23 cellular contexts compared by ENCODE assay signal in the genomic region with DNA sequence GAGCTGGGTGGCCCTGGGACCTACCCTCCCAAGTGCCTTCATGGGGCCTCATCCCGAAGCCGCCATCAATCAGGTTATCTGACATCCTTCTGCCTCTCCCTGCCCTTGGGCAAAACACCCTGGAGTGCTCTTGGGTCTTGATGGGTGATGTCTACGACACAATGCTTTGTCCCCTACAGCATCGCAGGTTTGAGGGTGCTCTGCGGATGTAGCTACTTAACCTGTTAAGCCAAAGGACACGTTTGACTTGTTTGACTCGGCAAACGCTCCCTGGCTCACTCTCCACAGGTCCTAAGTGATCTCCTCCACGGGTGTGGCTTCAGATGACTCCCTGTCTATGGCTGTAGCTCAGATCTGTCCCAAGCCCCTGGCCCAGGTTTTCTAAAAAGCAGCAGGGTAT. TPM values are rescaled to one million over a fixed set of nuclear protein-coding genes. Genes with fewer than 3 reads are reported as not detected.
DNase-seq lines count a peak whose midpoint lies in the region; ATAC-seq and TF ChIP-seq lines count a peak whose summit lies in the region.
"Had no signal": no experiment of that assay in that cellular context is flagged by ENCODE, and none has a peak within 500 bp of the region (broad histone marks: within the 10 kb centered on the region; RNA-seq: fewer than 3 reads in every experiment).

No MANE protein-coding gene starts in this region.

- H2BK12ac ChIP-seq in neuronal stem cell (ENCODE audit: low read length): no peak overlapping the region

- H3K4me1 Mint-ChIP-seq in naive B cell (peaks cover 15 to 55% (median 40%) of the 10 kb centered on the region in 3 donors), Calu3 (ENCODE audit: low read depth, unreplicated experiment) (no peaks in the 10 kb centered on the region)
- H3K4me1 Mint-ChIP-seq: CD4-positive, alpha-beta memory T cell; GM23338 had no signal

- no peak overlapping the region for H2BK5ac ChIP-seq in neuronal stem cell (ENCODE audit: low read length)

- H3K9me3 Mint-ChIP-seq in naive B cell: no peaks in the 10 kb centered on the region
- no peaks in the 10 kb centered on the region for H3K9me3 Mint-ChIP-seq in Calu3 (ENCODE audit: low read depth, unreplicated experiment)

- H3K4ac ChIP-seq in neuronal stem cell (ENCODE audit: low read length): no peak overlapping the region

- no peak for ATAC-seq in naive B cell (ENCODE audit: low read depth in 2 of 2)
- no peak for ATAC-seq in HG02840 (IDR thresholded peaks at IDR 0.05; ENCODE audit: low FRiP score, unreplicated experiment)
- ATAC-seq: GM12878, GM23338, Panc1 had no signal

- no peak overlapping the region for H3K4me2 ChIP-seq in neuronal stem cell (ENCODE audit: insufficient read depth, low read length, poor library complexity, severe bottlenecking)
- H3K4me2 ChIP-seq: GM23338, SK-N-SH had no signal

- no peak overlapping the region for H2AK5ac ChIP-seq in neuronal stem cell (ENCODE audit: low read depth, low read length)

- WGBS in neuronal stem cell (ENCODE audit: extremely low coverage in 2 of 2, insufficient read length in 2 of 2, insufficient replicate concordance in 1 of 2), 2 donors: no CpG with 5 or more reads among the region's 9 CpGs

- H3K27ac Mint-ChIP-seq in naive B cell (peak overlapping the region in 4 of 6 donors; percentile 44 to 96 (median 68)), Calu3 (ENCODE audit: unreplicated experiment) (no peak overlapping the region)
- H3K27ac Mint-ChIP-seq: CD4-positive, alpha-beta memory T cell; GM23338 had no signal

- H3K79me1 ChIP-seq in neuronal stem cell (ENCODE audit: low read depth, low read length): peaks cover 2% of the 10 kb centered on the region

- CTCF ChIA-PET in Calu3 (lab: Charles Lee): interaction anchor here (0.7 kb wide), 1 partner anchor 519 kb away, joined by 4 read pairs; no protein-coding TSS in a partner anchor

- H3K4me3 Mint-ChIP-seq in naive B cell (no peak overlapping the region), Calu3 (ENCODE audit: low read depth, unreplicated experiment) (no peak overlapping the region)
- H3K4me3 Mint-ChIP-seq: CD4-positive, alpha-beta memory T cell; GM23338 had no signal

- H2BK15ac ChIP-seq in neuronal stem cell (ENCODE audit: low read length): no peak overlapping the region

- H3K9me3 ChIP-seq in cardiac muscle cell (ENCODE audit: low read depth) (no peaks in the 10 kb centered on the region), neuronal stem cell (replicated peaks in 1 of 2; ENCODE audit: control insufficient read depth in 2 of 2, insufficient read depth in 1 of 2, low read depth in 1 of 2, low read length in 2 of 2) (peaks cover 6 to 13% of the 10 kb centered on the region in 2 donors)
- H3K9me3 ChIP-seq: SK-N-SH had no signal

- H4K8ac ChIP-seq in neuronal stem cell (ENCODE audit: low read depth, low read length): no peak overlapping the region

- H3K36me3 ChIP-seq in cardiac muscle cell: peaks cover 19% of the 10 kb centered on the region
- H3K36me3 ChIP-seq in neuronal stem cell (replicated peaks in 1 of 2; ENCODE audit: control insufficient read depth in 2 of 2, insufficient read depth in 2 of 2, low read length in 2 of 2): peaks cover 44 to 74% of the 10 kb centered on the region in 2 donors

- H3K4me1 ChIP-seq in cardiac muscle cell (ENCODE audit: low read depth) (peaks cover 31% of the 10 kb centered on the region), neuronal stem cell (ENCODE audit: control insufficient read depth in 2 of 2, insufficient read depth in 1 of 2, low read depth in 1 of 2, low read length in 2 of 2) (no peaks in the 10 kb centered on the region)

- TF ChIP-seq CTCF in cardiac muscle cell (IDR thresholded peaks at IDR 0.05; ENCODE audit: low read depth, low read length): no peak
- no peak for TF ChIP-seq CTCF in Calu3 (IDR thresholded peaks at IDR 0.05; ENCODE audit: unreplicated experiment)

- no peak overlapping the region for H2AFZ ChIP-seq in neuronal stem cell (ENCODE audit: low read length)
- H2AFZ ChIP-seq: GM23338 had no signal

- H3K4me3 ChIP-seq in cardiac muscle cell: no peak overlapping the region
- H3K4me3 ChIP-seq in neuronal stem cell (ENCODE audit: low read length in 2 of 2): no peak overlapping the region
- H3K4me3 ChIP-seq: GM12878, GM23338 had no signal

- intact Hi-C loops in cardiac septum (cut with DNase I) (no loop called here), Calu3 (cut with micrococcal nuclease; ENCODE audit: unreplicated experiment) (no loop called here)

- no peak overlapping the region for H4K91ac ChIP-seq in neuronal stem cell (ENCODE audit: low read depth, low read length, poor library complexity)

- BruUV-seq in Calu3 (replicated peaks; lab: Mats Ljungman, UMichigan): no TSS peak

- no peaks in the 10 kb centered on the region for H3K27me3 ChIP-seq in cardiac muscle cell
- H3K27me3 ChIP-seq in neuronal stem cell (ENCODE audit: control insufficient read depth in 3 of 3, insufficient read depth in 3 of 3, low read depth in 1 of 3, low read length in 3 of 3): no peaks in the 10 kb centered on the region

- H3K27ac ChIP-seq in cardiac muscle cell: peak overlapping the region; percentile 13
- H3K27ac ChIP-seq in neuronal stem cell (replicated peaks; ENCODE audit: low read length): no peak overlapping the region

- no peak overlapping the region for H3K14ac ChIP-seq in neuronal stem cell (ENCODE audit: low read length)

- H2BK120ac ChIP-seq in neuronal stem cell (ENCODE audit: low read depth, low read length): no peak overlapping the region

- H3K27me3 Mint-ChIP-seq in naive B cell (no peaks in the 10 kb centered on the region), Calu3 (ENCODE audit: unreplicated experiment) (no peaks in the 10 kb centered on the region)
- H3K27me3 Mint-ChIP-seq: CD4-positive, alpha-beta memory T cell had no signal

- H3K23ac ChIP-seq in neuronal stem cell (ENCODE audit: low read depth, low read length, poor library complexity): no peak overlapping the region

- DNase-seq in cardiac muscle cell (ENCODE audit: low read depth in 1 of 2, low spot score in 1 of 2) (no peak), cardiac septum (ENCODE audit: low spot score) (no peak), ecto neural progenitor cell (ENCODE audit: low spot score) (peak; percentile 31), naive B cell (no peak), neuronal stem cell (ENCODE audit: low spot score) (no peak), Calu3 (no peak)
- DNase-seq: CD4-positive, alpha-beta memory T cell; DND-41; HCEC 1CT; IMR-90; Karpas-422; NCI-H1694; NCI-H2081; NCI-H2171; NCI-H345; NCI-H524 treated with DMSO at 0.1 percent for 48 hours; NCI-H82; SIG-M5; SK-N-SH had no signal

- H3K36me3 Mint-ChIP-seq in naive B cell (peaks cover 13 to 26% of the 10 kb centered on the region in 2 donors), Calu3 (ENCODE audit: insufficient read depth, unreplicated experiment) (peaks cover 5% of the 10 kb centered on the region)

- no peak overlapping the region for H3K9ac ChIP-seq in neuronal stem cell (ENCODE audit: low read depth, low read length, poor library complexity)
- H3K9ac ChIP-seq: SK-N-SH had no signal

- no peak overlapping the region for H3K18ac ChIP-seq in neuronal stem cell (ENCODE audit: low read length)

RNA-seq across cellular contexts. Expression of a gene that starts 35.6 kb away (rescaled TPM):
- 36.8 and 39.2 TPM in 2 replicates for total RNA-seq in cardiac muscle cell
- polyA plus RNA-seq in cardiac muscle cell: 84.5 and 108 TPM in 2 replicates
- total RNA-seq in cardiac septum: 30.5 TPM
- polyA plus RNA-seq in naive B cell (ENCODE audit: low read depth in 6 of 6): 10 to 100 TPM; 21.9 to 50.4 (median 26.7) TPM
- polyA plus RNA-seq in neuronal stem cell (2013, experiment 1 of 2): 35.5 TPM
- polyA plus RNA-seq in neuronal stem cell (2013, experiment 2 of 2): 37.0 TPM
- 12.6 and 13.2 TPM in 2 replicates for total RNA-seq in Calu3 (2022)
